19 cellular contexts compared by ENCODE assay signal in the genomic region with DNA sequence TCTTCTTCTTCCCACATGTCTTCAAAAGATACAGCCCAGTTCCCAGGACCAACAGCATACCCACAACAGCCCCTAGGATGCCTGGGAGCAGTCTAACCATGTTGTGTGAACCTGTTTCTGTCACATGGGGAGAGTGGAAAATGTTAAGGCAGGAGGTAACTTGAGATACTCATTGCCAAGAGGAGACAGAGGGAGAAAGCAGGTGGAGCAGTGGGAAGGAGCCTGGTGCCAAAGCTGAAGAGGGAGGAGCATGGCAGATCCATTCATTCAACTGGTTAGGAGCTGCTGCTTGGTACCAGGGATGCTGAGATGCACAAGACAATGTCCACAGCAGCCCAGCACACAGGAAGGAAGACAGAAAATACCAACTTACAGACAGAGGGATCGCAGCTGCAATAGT.
DNase-seq lines count a peak whose midpoint lies in the region; ATAC-seq and TF ChIP-seq lines count a peak whose summit lies in the region.
"Had no signal": no experiment of that assay in that cellular context is flagged by ENCODE, and none has a peak within 500 bp of the region (broad histone marks: within the 10 kb centered on the region; RNA-seq: fewer than 3 reads in every experiment).

No MANE protein-coding gene starts in this region.

- H3K27ac ChIP-seq in BLaER1 (no peak overlapping the region), esophagus muscularis mucosa (replicated peaks in 1 of 4) (no peak overlapping the region)
- H3K27ac ChIP-seq in CD8-positive, alpha-beta memory T cell (ENCODE audit: low read depth, low read length) = no peak overlapping the region

- no peak overlapping the region for H3K9ac ChIP-seq in BLaER1

- in situ Hi-C loops in G401 (cut with HindIII; ENCODE audit: low sequenced_read_pairs) = no loop called here

- no peak overlapping the region for H3K4me3 Mint-ChIP-seq in CD8-positive, alpha-beta memory T cell
- H3K4me3 Mint-ChIP-seq: B cell; CD4-positive, alpha-beta memory T cell; GM23338; HFFc6 had no signal

- no peaks in the 10 kb centered on the region for H3K4me1 Mint-ChIP-seq in CD8-positive, alpha-beta memory T cell
- H3K4me1 Mint-ChIP-seq: CD4-positive, alpha-beta memory T cell; GM23338 had no signal

- no peak overlapping the region for H3K4me3 ChIP-seq in BLaER1
- H3K4me3 ChIP-seq in esophagus muscularis mucosa = no peak overlapping the region
- H3K4me3 ChIP-seq in CD8-positive, alpha-beta memory T cell (ENCODE audit: low read length) = no peak overlapping the region
- H3K4me3 ChIP-seq: GM12878, GM23338, HAP-1 had no signal

- intact Hi-C loops in esophagus muscularis mucosa (cut with DNase I) = no loop called here

- no peak for TF ChIP-seq POLR2A in esophagus muscularis mucosa (IDR thresholded peaks at IDR 0.05; ENCODE audit: low read depth)

- ATAC-seq in HG03439 (IDR thresholded peaks at IDR 0.05; ENCODE audit: unreplicated experiment) = no peak
- ATAC-seq in HG02870 (IDR thresholded peaks at IDR 0.05; ENCODE audit: unreplicated experiment) = no peak
- ATAC-seq in GM18519 (IDR thresholded peaks at IDR 0.05; ENCODE audit: low FRiP score, unreplicated experiment) = no peak
- ATAC-seq: GM23338 had no signal

- CTCF ChIA-PET in CD8-positive, alpha-beta memory T cell (lab: Charles Lee) = no interaction called here

- H3K27me3 ChIP-seq in BLaER1 = no peaks in the 10 kb centered on the region
- H3K27me3 ChIP-seq in esophagus muscularis mucosa = peaks cover 0 to 4% (median 0%) of the 10 kb centered on the region in 4 donors
- H3K27me3 ChIP-seq in CD8-positive, alpha-beta memory T cell (ENCODE audit: insufficient read depth, low read length, poor library complexity, severe bottlenecking) = no peaks in the 10 kb centered on the region

- no peak for TF ChIP-seq CTCF in esophagus muscularis mucosa (IDR thresholded peaks at IDR 0.05)

- no peaks in the 10 kb centered on the region for H3K36me3 Mint-ChIP-seq in CD8-positive, alpha-beta memory T cell
- H3K36me3 Mint-ChIP-seq: CD4-positive, alpha-beta memory T cell had no signal

- 89% methylated on average over 1 of the region's 1 CpG for WGBS in esophagus muscularis mucosa

- DNase-seq in G401 (ENCODE audit: low spot score) (peak; percentile 5), cerebellum (ENCODE audit: low spot score) (peak; percentile 38), esophagus muscularis mucosa (ENCODE audit: extremely low spot score) (peak; percentile 75)
- no peak for DNase-seq in CD8-positive, alpha-beta memory T cell
- DNase-seq: C1 segment of cervical spinal cord; Caco-2; CD4-positive, alpha-beta memory T cell; DMS153; DND-41; GDM1; HFFc6 had no signal

- H3K4me2 ChIP-seq in BLaER1 = peak overlapping the region; percentile 11
- H3K4me2 ChIP-seq: GM23338 had no signal

- H3K27me3 Mint-ChIP-seq in CD8-positive, alpha-beta memory T cell = peaks cover 13 to 69% of the 10 kb centered on the region in 2 donors

- no peak for TF ChIP-seq EP300 in esophagus muscularis mucosa (IDR thresholded peaks at IDR 0.05)

- no peaks in the 10 kb centered on the region for H3K9me3 ChIP-seq in BLaER1
- no peaks in the 10 kb centered on the region for H3K9me3 ChIP-seq in esophagus muscularis mucosa
- H3K9me3 ChIP-seq in CD8-positive, alpha-beta memory T cell (ENCODE audit: low read length) = no peaks in the 10 kb centered on the region
- H3K9me3 ChIP-seq: Caco-2, HAP-1 had no signal

- POLR2A ChIA-PET in CD8-positive, alpha-beta memory T cell (lab: Charles Lee) = no interaction called here

- H3K36me3 ChIP-seq in BLaER1 (no peaks in the 10 kb centered on the region), esophagus muscularis mucosa (no peaks in the 10 kb centered on the region)
- no peaks in the 10 kb centered on the region for H3K36me3 ChIP-seq in CD8-positive, alpha-beta memory T cell (ENCODE audit: insufficient read depth, low read length)
- H3K36me3 ChIP-seq: HAP-1 had no signal

- H3K9me3 Mint-ChIP-seq in CD8-positive, alpha-beta memory T cell = peaks cover 0 to 4% (median 0%) of the 10 kb centered on the region in 5 donors
- H3K9me3 Mint-ChIP-seq: GM23338, HFFc6 had no signal

- no peaks in the 10 kb centered on the region for H4K20me1 ChIP-seq in BLaER1

- H3K27ac Mint-ChIP-seq in CD8-positive, alpha-beta memory T cell = no peak overlapping the region
- H3K27ac Mint-ChIP-seq: B cell; CD4-positive, alpha-beta memory T cell; GM23338; HFFc6 had no signal

- H3K4me1 ChIP-seq in BLaER1 = peaks cover 31% of the 10 kb centered on the region
- no peaks in the 10 kb centered on the region for H3K4me1 ChIP-seq in esophagus muscularis mucosa
- H3K4me1 ChIP-seq in CD8-positive, alpha-beta memory T cell (ENCODE audit: insufficient read depth, low read length) = no peaks in the 10 kb centered on the region
- H3K4me1 ChIP-seq: Caco-2, HAP-1 had no signal

Comparison
In these comparisons a context has a peak if more than half of its experiments do, and no peak if none do; other contexts are left out.
1. DNase-seq: peak in G401 (single experiment), cerebellum (single experiment) and esophagus muscularis mucosa (single experiment); none in CD8-positive, alpha-beta memory T cell (0 of 5).